8 cellular contexts compared by ENCODE assay signal in genomic region chr1:54885863-54886723, GRCh38. TPM values are rescaled to one million over a fixed set of nuclear protein-coding genes. Genes with fewer than 3 reads are reported as not detected.
DNase-seq lines count a peak whose midpoint lies in the region; ATAC-seq, FAIRE-seq and TF ChIP-seq lines count a peak whose summit lies in the region.

No MANE protein-coding gene starts in this region.

- peak in 4 of 8 donors; percentile 2 to 21 (median 3) for ATAC-seq in heart right ventricle
- ATAC-seq in Right ventricle myocardium superior (ENCODE audit: poor library complexity) = no peak
- ATAC-seq in GM12878 = peak; percentile 4; the same call in 2 of the 3 replicates
- no peak for ATAC-seq in HG02571 (IDR thresholded peaks at IDR 0.05; ENCODE audit: unreplicated experiment)

- H3K9me3 ChIP-seq in heart right ventricle (no peaks in the 10 kb centered on the region), GM12878 (replicated peaks; ENCODE audit: control insufficient read depth, insufficient read depth, low read length) (peaks cover 1% of the 10 kb centered on the region; the same call in 1 of the 3 replicates)

- BruUV-seq in GM12878 (replicated peaks; lab: Mats Ljungman, UMichigan) = TSS peak; percentile 59

- DNase-seq in heart right ventricle = peak in 1 of 2 donors; percentile 6
- DNase-seq in Right ventricle myocardium superior = no peak
- DNase-seq in NCI-H2227 treated with DMSO at 0.1 percent for 48 hours (lab: John Stamatoyannopoulos, UW) = peak; percentile 47
- DNase-seq in GM12878 (ENCODE audit: low read depth, low spot score) = no peak
- peak; percentile 76 for DNase-seq in kidney tubule cell (ENCODE audit: low spot score)
- DNase-seq in substantia nigra (lab: John Stamatoyannopoulos, UW) = peak in 3 of 49 donors; percentile 19 to 34 (median 21)
- DNase-seq in NCI-H1694 treated with DMSO at 0.1 percent for 48 hours (lab: John Stamatoyannopoulos, UW) = no peak

- CTCF ChIA-PET in GM12878 (lab: Yijun Ruan, JAX) = interaction anchor here (0.7 to 2.0 kb wide), 6 partner anchors 11 to 528 kb away, joined by 3 to 7 read pairs (median 4); no protein-coding TSS in a partner anchor

- H3K27me3 ChIP-seq in heart right ventricle = peaks cover 0 to 11% (median 0%) of the 10 kb centered on the region in 7 donors
- H3K27me3 ChIP-seq in GM12878 (replicated peaks in 1 of 2; ENCODE audit: control insufficient read depth in 2 of 2, insufficient read depth in 2 of 2, low read length in 1 of 2) = no peaks in the 10 kb centered on the region

- POLR2A ChIA-PET in GM12878 (lab: Charles Lee) = interaction anchor here (0.9 to 1.5 kb wide), 4 partner anchors 25 to 834 kb away, joined by 3 to 6 read pairs (median 3); no protein-coding TSS in a partner anchor

- TF ChIP-seq POLR2A in GM12878 (IDR thresholded peaks at IDR 0.05; ENCODE audit: low read depth, low read length) = no peak

- intact Hi-C loops in heart right ventricle (cut with DNase I) (loop anchor here in 1 of 10 donors (2.0 kb wide), 1 partner anchor 59 kb away; no protein-coding TSS in a partner anchor), Right ventricle myocardium superior (cut with DNase I) (no loop called here), GM12878 (cut with micrococcal nuclease; ENCODE audit: unreplicated experiment) (no loop called here)

- peak overlapping the region; percentile 59 to 89 (median 74) for H3K4me3 ChIP-seq in heart right ventricle
- peak overlapping the region; percentile 81 for H3K4me3 ChIP-seq in GM12878

- TF ChIP-seq RAD21 in GM12878 (IDR thresholded peaks at IDR 0.05; ENCODE audit: insufficient read depth, low read depth, low read length) = no peak

- peak overlapping the region; percentile 56 for H3K4me2 ChIP-seq in GM12878 (ENCODE audit: control insufficient read depth, insufficient read depth)

- in situ Hi-C loops in GM12878 (cut with MboI) = no loop called here

- H3K79me2 ChIP-seq in GM12878 (ENCODE audit: control insufficient read depth, insufficient read depth, low read length) = peaks cover 55% of the 10 kb centered on the region

- peaks cover 6% of the 10 kb centered on the region; the same call in 1 of the 2 replicates for H4K20me1 ChIP-seq in GM12878 (ENCODE audit: control insufficient read depth, insufficient read depth)

- no peak for TF ChIP-seq EP300 in GM12878 (IDR thresholded peaks at IDR 0.05; ENCODE audit: borderline replicate concordance in 1 of 2, control insufficient read depth in 1 of 2, low read depth in 2 of 2, low read length in 2 of 2)

- H3K9ac ChIP-seq in GM12878 (ENCODE audit: control insufficient read depth, insufficient read depth, low read length) = peak overlapping the region; percentile 71

- FAIRE-seq in GM12878 (lab: Jason Lieb, UNC) = no peak

- no peak overlapping the region for H3K27ac ChIP-seq in heart right ventricle
- peak overlapping the region; percentile 77 for H3K27ac ChIP-seq in GM12878 (ENCODE audit: control insufficient read depth, insufficient read depth)
- peak overlapping the region; percentile 88 for H3K27ac ChIP-seq in substantia nigra (ENCODE audit: low read depth, low read length, poor library complexity, severe bottlenecking)

- SMC1A ChIA-PET in GM12878 (lab: Charles Lee; ENCODE audit: uncharacterized antibody, unreplicated experiment) = interaction anchor here (1.0 to 5.6 kb wide), 4 partner anchors 13 to 84 kb away, joined by 3 to 28 read pairs (median 4); no protein-coding TSS in a partner anchor

- TF ChIP-seq CTCF in heart right ventricle (IDR thresholded peaks at IDR 0.05) = no peak
- no peak for TF ChIP-seq CTCF in GM12878 (IDR thresholded peaks at IDR 0.05 in 2 of 3, conservative IDR thresholded peaks at IDR 0.05 in 1 of 3; ENCODE audit: control insufficient read depth in 2 of 3, extremely low read depth in 1 of 3, insufficient read depth in 1 of 3, low read depth in 3 of 3, low read length in 3 of 3)

- H2AFZ ChIP-seq in GM12878 (ENCODE audit: control insufficient read depth, low read depth, low read length) = peak overlapping the region; percentile 39

- H3K4me1 ChIP-seq in heart right ventricle = peaks cover 0 to 19% (median 14%) of the 10 kb centered on the region in 9 donors
- H3K4me1 ChIP-seq in GM12878 (ENCODE audit: control insufficient read depth, insufficient read depth, low read length) = peaks cover 13% of the 10 kb centered on the region

- H3K36me3 ChIP-seq in heart right ventricle (peaks cover 0 to 14% (median 0%) of the 10 kb centered on the region in 9 donors), GM12878 (ENCODE audit: control insufficient read depth in 2 of 2, insufficient read depth in 2 of 2, low read length in 1 of 2) (peaks cover 0 to 13% of the 10 kb centered on the region in 2 experiments; a peak in 2 of 4 replicates)

- 42 to 45% methylated on average over 23 of the region's 23 CpGs for WGBS in heart right ventricle, 2 donors
- WGBS in GM12878 (ENCODE audit: insufficient coverage, insufficient replicate concordance, low lambda C conversion rate, missing lambda C conversion rate) = 8% methylated on average over 23 of the region's 23 CpGs

- RAD21 ChIA-PET in GM12878 (lab: Charles Lee; ENCODE audit: unreplicated experiment) = interaction anchor here (1.2 to 1.3 kb wide), 2 partner anchors 12 to 59 kb away, joined by 3 to 10 read pairs; no protein-coding TSS in a partner anchor

TF ChIP-seq in GM12878, 131 proteins besides CTCF, POLR2A, EP300 and RAD21:
- TF ChIP-seq KAT2A (conservative IDR thresholded peaks at IDR 0.05; ENCODE audit: control insufficient read depth, low read depth, low read length) (no peak), IKZF2 (IDR thresholded peaks at IDR 0.05) (peak in 1 of 2 experiments; percentile 14; a peak in 1 of 4 replicates), SPI1 (IDR thresholded peaks at IDR 0.05; ENCODE audit: borderline replicate concordance, insufficient read depth, low read depth, low read length) (peak; percentile 19; the same call in 1 of the 2 replicates), MLLT1 (IDR thresholded peaks at IDR 0.05) (peak; percentile 50), HSF1 (IDR thresholded peaks at IDR 0.05; ENCODE audit: low read depth, low read length) (no peak)

RNA-seq across cellular contexts. Expression of gene DHCR24, which starts 0.9 kb away (rescaled TPM):
- total RNA-seq in heart right ventricle (10 to 100 TPM; 12.6 to 36.0 (median 15.0) TPM), Right ventricle myocardium superior (9.4 TPM), GM12878 (2014; rRNA removed) (122 and 132 TPM in 2 replicates), GM12878 (2014; rRNA removed; fragmentation: Illumina TruSeq; extraction: Trizol) (72.9 and 78.5 TPM in 2 replicates), GM12878 (2021) (169 and 175 TPM in 2 replicates)
- polyA plus RNA-seq in heart right ventricle (10 to 100 TPM in 1 of 2 donors, 1 to 10 TPM in 1; 3.3 to 70.6 TPM), GM12878 (2011; rRNA removed) (61.8 and 147 TPM in 2 replicates), GM12878 (2014; fragmentation: Illumina TruSeq; extraction: Trizol) (92.6 and 116 TPM in 2 replicates), GM12878 (2014; fragmentation: Nextera tagmentation; extraction: Ambion mirVana) (10 to 100 TPM; 23.3 to 39.3 TPM), GM12878 (2014; rRNA removed) (106 and 110 TPM in 2 replicates), GM12878 (2016; fragmentation: Nextera tagmentation; extraction: Ambion mirVana) (100 to 1,000 TPM; 123 to 128 TPM)
- 105 and 147 TPM in 2 replicates for total RNA-seq in GM12878 (2013; cell fraction: nucleolus; rRNA removed)
- 43.3 TPM for polyA plus RNA-seq in GM12878 (2011; ENCODE audit: low read depth)
- polyA plus RNA-seq in GM12878 (2011; cell fraction: cytosol; rRNA removed) = 187 and 196 TPM in 2 replicates
- polyA plus RNA-seq in GM12878 (2011; cell fraction: nucleus; rRNA removed) = 179 and 246 TPM in 2 replicates
- polyA plus RNA-seq in GM12878 (2012) = 64.5 and 70.3 TPM in 2 replicates
- 259 and 370 TPM in 2 replicates for polyA minus RNA-seq in GM12878 (2011; rRNA and poly(A)+ RNA removed)
- polyA minus RNA-seq in GM12878 (2011; cell fraction: cytosol; rRNA and poly(A)+ RNA removed) = 54.5 and 63.7 TPM in 2 replicates
- 94.1 and 148 TPM in 2 replicates for polyA minus RNA-seq in GM12878 (2011; cell fraction: nucleus; rRNA and poly(A)+ RNA removed)

Comparison
In these comparisons a context has a peak if more than half of its experiments do, and no peak if none do; other contexts are left out.
1. DNase-seq: peak in NCI-H2227 treated with DMSO at 0.1 percent for 48 hours (single experiment) and kidney tubule cell (single experiment); none in Right ventricle myocardium superior (single experiment), GM12878 (single experiment) and NCI-H1694 treated with DMSO at 0.1 percent for 48 hours (single experiment).
2. H3K27ac ChIP-seq: peak in GM12878 (single experiment) and substantia nigra (single experiment); none in heart right ventricle (0 of 10).